ENCODE assay signal across 24 cellular contexts in genomic region chr2:98164256-98164655, GRCh38.
"Had no signal": no experiment of that assay in that cellular context is flagged by ENCODE, and none has a peak within 500 bp of the region (broad histone marks: within the 10 kb centered on the region; RNA-seq: fewer than 3 reads in every experiment).

No MANE protein-coding gene starts in this region.

- DNase-seq: activated CD4-positive, alpha-beta T cell treated with anti-CD3 and anti-CD28 coated beads for 36 hours; activated CD4-positive, alpha-beta T cell treated with anti-CD3 and anti-CD28 coated beads, Interleukin-2, amount 50 U/mL, for 48 hours; activated CD8-positive, alpha-beta memory T cell treated with anti-CD3 and anti-CD28 coated beads, Interleukin-2, amount 50 U/mL, for 48 hours; activated naive CD4-positive, alpha-beta T cell; activated T-cell treated with anti-CD3 and anti-CD28 coated beads, Interleukin-2, amount 50 U/mL, for 4 hours; adrenal gland; cortex of kidney; glutamatergic neuron; hypothalamus; left colon; pancreas; spleen; stimulated activated CD4-positive, alpha-beta T cell treated with anti-CD3 and anti-CD28 coated beads, Interleukin-4, amount 100 ng/mL, for 1 hour; stimulated activated naive CD4-positive, alpha-beta T cell treated with Interleukin-2 at 50 U/mL for 16 hours; T1000; upper lobe of left lung had no signal

- H3K27ac ChIP-seq: adrenal gland, epithelial cell of prostate, neutrophil, pancreas, spleen, thoracic aorta, upper lobe of left lung had no signal

- H3K36me3 ChIP-seq: adrenal gland, neutrophil, pancreas, spleen, thoracic aorta, upper lobe of left lung had no signal

- H3K9me3 ChIP-seq: adrenal gland, neutrophil, pancreas, spleen, thoracic aorta, upper lobe of left lung had no signal

- H3K27me3 ChIP-seq: adrenal gland, pancreas, spleen, upper lobe of left lung had no signal

- H3K4me1 ChIP-seq: adrenal gland, pancreas, spleen, upper lobe of left lung had no signal

- FAIRE-seq: astrocyte, pancreas had no signal

- ATAC-seq: activated CD4-positive, alpha-beta T cell treated with anti-CD3 and anti-CD28 coated beads for 36 hours; activated T-cell treated with anti-CD3 and anti-CD28 coated beads, Interleukin-2, amount 50 U/mL, for 4 hours; left colon; natural killer cell treated with Interleukin-12 subunit alpha and Interleukin-12 subunit beta and Interleukin-15 and Interleukin-18, amount 100 ng/mL, for 72 hours; pancreas; sciatic nerve; WTC11 had no signal

- H3K4me3 ChIP-seq: adrenal gland, lung, pancreas, spleen, thoracic aorta, upper lobe of left lung had no signal
